Comparison of ENCODE assay signal across 1 cellular context in the genomic region with DNA sequence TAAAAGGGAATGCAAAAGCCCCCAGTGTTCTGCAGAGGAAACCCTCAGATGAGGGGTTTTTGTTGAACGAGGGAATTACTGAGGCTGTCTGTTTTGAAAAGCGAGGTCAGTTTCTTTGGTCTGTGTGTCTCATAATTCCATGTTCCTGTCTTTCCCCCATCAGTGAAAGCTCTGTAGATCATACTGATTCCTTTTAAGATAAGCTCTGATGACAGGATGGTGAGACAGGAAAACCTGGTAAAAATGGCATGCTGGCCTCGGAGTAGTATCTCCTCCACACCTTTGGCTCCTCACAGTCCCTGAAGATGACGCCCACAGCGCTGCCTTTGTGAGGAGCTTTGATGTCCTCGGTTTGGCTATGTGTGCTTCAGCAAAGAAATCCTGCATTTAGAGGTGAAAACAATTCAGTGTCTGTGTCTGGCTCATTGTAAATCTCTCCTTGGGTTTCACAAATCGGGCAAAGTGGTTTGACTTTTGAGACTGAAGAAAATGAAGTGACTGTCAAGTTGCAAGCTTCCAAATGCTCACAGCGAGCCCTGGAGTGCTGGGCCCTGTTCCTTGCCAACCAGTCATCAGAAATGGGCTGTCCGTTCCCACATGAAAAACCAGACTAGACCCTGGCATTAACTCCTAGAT.
TF ChIP-seq lines count a peak whose summit lies in the region.

No MANE protein-coding gene starts in this region.

TF ChIP-seq in HepG2, 621 proteins besides CTCF, POLR2A, EP300 and RAD21:
- TF ChIP-seq POLR2AphosphoS5 (IDR thresholded peaks at IDR 0.05; ENCODE audit: low read depth, low read length) = no peak
- TF ChIP-seq NRL (CRISPR knock-in tag; IDR thresholded peaks at IDR 0.05; ENCODE audit: borderline replicate concordance) = no peak
- no peak for TF ChIP-seq ZNF660 (CRISPR knock-in tag; IDR thresholded peaks at IDR 0.05; ENCODE audit: borderline replicate concordance, low read depth)
- TF ChIP-seq ZNF501 (CRISPR knock-in tag; IDR thresholded peaks at IDR 0.05) = no peak
- TF ChIP-seq, protein P1, sequence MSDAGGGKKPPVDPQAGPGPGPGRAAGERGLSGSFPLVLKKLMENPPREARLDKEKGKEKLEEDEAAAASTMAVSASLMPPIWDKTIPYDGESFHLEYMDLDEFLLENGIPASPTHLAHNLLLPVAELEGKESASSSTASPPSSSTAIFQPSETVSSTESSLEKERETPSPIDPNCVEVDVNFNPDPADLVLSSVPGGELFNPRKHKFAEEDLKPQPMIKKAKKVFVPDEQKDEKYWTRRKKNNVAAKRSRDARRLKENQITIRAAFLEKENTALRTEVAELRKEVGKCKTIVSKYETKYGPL (CRISPR knock-in tag; IDR thresholded peaks at IDR 0.05) = no peak
- TF ChIP-seq TGIF2 (CRISPR knock-in tag; IDR thresholded peaks at IDR 0.05) = no peak
- TF ChIP-seq ZBTB2 (CRISPR knock-in tag; IDR thresholded peaks at IDR 0.05; ENCODE audit: low read depth) = no peak
- TF ChIP-seq ZNF678 (CRISPR knock-in tag; IDR thresholded peaks at IDR 0.05) = no peak
- TF ChIP-seq, protein P2, sequence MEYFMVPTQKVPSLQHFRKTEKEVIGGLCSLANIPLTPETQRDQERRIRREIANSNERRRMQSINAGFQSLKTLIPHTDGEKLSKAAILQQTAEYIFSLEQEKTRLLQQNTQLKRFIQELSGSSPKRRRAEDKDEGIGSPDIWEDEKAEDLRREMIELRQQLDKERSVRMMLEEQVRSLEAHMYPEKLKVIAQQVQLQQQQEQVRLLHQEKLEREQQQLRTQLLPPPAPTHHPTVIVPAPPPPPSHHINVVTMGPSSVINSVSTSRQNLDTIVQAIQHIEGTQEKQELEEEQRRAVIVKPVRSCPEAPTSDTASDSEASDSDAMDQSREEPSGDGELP (IDR thresholded peaks at IDR 0.05; ENCODE audit: borderline replicate concordance, low read depth) = no peak
- TF ChIP-seq REL (CRISPR knock-in tag; conservative IDR thresholded peaks at IDR 0.05) = no peak
- TF ChIP-seq ATRX (CRISPR knock-in tag; IDR thresholded peaks at IDR 0.05; ENCODE audit: borderline replicate concordance) = no peak
- TF ChIP-seq, protein P3, sequence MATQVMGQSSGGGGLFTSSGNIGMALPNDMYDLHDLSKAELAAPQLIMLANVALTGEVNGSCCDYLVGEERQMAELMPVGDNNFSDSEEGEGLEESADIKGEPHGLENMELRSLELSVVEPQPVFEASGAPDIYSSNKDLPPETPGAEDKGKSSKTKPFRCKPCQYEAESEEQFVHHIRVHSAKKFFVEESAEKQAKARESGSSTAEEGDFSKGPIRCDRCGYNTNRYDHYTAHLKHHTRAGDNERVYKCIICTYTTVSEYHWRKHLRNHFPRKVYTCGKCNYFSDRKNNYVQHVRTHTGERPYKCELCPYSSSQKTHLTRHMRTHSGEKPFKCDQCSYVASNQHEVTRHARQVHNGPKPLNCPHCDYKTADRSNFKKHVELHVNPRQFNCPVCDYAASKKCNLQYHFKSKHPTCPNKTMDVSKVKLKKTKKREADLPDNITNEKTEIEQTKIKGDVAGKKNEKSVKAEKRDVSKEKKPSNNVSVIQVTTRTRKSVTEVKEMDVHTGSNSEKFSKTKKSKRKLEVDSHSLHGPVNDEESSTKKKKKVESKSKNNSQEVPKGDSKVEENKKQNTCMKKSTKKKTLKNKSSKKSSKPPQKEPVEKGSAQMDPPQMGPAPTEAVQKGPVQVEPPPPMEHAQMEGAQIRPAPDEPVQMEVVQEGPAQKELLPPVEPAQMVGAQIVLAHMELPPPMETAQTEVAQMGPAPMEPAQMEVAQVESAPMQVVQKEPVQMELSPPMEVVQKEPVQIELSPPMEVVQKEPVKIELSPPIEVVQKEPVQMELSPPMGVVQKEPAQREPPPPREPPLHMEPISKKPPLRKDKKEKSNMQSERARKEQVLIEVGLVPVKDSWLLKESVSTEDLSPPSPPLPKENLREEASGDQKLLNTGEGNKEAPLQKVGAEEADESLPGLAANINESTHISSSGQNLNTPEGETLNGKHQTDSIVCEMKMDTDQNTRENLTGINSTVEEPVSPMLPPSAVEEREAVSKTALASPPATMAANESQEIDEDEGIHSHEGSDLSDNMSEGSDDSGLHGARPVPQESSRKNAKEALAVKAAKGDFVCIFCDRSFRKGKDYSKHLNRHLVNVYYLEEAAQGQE (IDR thresholded peaks at IDR 0.05; ENCODE audit: borderline replicate concordance in 1 of 2, low read depth in 1 of 2, low read length in 2 of 2) = no peak
